Comparison of ENCODE assay signal across 8 cellular contexts in genomic region chr17:44014437-44015172, GRCh38. TPM values are rescaled to one million over a fixed set of nuclear protein-coding genes. Genes with fewer than 3 reads are reported as not detected.
DNase-seq lines count a peak whose midpoint lies in the region; ATAC-seq and TF ChIP-seq lines count a peak whose summit lies in the region.

TSS of gene TMEM101 (minus strand) at chr17:44014963. CDS start at chr17:44014952, 11 bp downstream.

- DNase-seq in COLO829 (ENCODE audit: low spot score) (peak; percentile 99), IMR-90 (peak; percentile 93), PC-9 (peak; percentile 76 to 82), erythroblast (lab: John Stamatoyannopoulos, UW) (peak; percentile 96 to 97), mucosa of gallbladder (ENCODE audit: low spot score) (peak; percentile 91)
- DNase-seq in activated T-cell treated with anti-CD3 and anti-CD28 coated beads, Interleukin-2, amount 50 U/mL, for 1 hour, result peak; percentile 86
- DNase-seq in stimulated activated CD8-positive, alpha-beta memory T cell treated with anti-CD3 and anti-CD28 coated beads, Interleukin-4, amount 100 ng/mL, for 24 hours (ENCODE audit: low read depth), result peak; percentile 71

- dilution Hi-C loops in IMR-90 (cut with HindIII; ENCODE audit: low sequenced_read_pairs, unreplicated experiment), result no loop called here

- H3K9ac ChIP-seq in IMR-90 (ENCODE audit: low read depth, low read length), result peak within 1 kb of the TSS; percentile 90

- H3K79me1 ChIP-seq in IMR-90 (ENCODE audit: low read depth in 1 of 2, low read length in 2 of 2), result peaks cover 9 to 42% of the 10 kb centered on the region in 2 experiments

- TF ChIP-seq POLR2A in IMR-90 (IDR thresholded peaks at IDR 0.05; ENCODE audit: low read depth, low read length), result peak; percentile 64
- TF ChIP-seq POLR2A in erythroblast (IDR thresholded peaks at IDR 0.05; ENCODE audit: low read length), result peak; percentile 72

- peak within 1 kb of the TSS; percentile 61; the same call in 1 of the 2 replicates for H2BK120ac ChIP-seq in IMR-90 (ENCODE audit: low read depth, low read length)

- H3K79me2 ChIP-seq in PC-9 (ENCODE audit: low read depth), result peaks cover 11% of the 10 kb centered on the region

- no peaks in the 10 kb centered on the region; the same call in 1 of the 2 replicates for H3K36me3 ChIP-seq in IMR-90 (ENCODE audit: control insufficient read depth, insufficient read depth, low read length)
- no peaks in the 10 kb centered on the region for H3K36me3 ChIP-seq in PC-9 (ENCODE audit: low read depth)

- no peak within 1 kb of the TSS for H2BK20ac ChIP-seq in IMR-90 (ENCODE audit: low read depth, low read length)

- peak within 1 kb of the TSS; percentile 9; the same call in 1 of the 3 replicates for H2BK15ac ChIP-seq in IMR-90 (ENCODE audit: low read depth, low read length)

- H3K9me3 ChIP-seq in IMR-90 (ENCODE audit: control insufficient read depth, insufficient read depth, low read length), result no peaks in the 10 kb centered on the region
- H3K9me3 ChIP-seq in PC-9 (ENCODE audit: insufficient read depth, low read depth), result no peaks in the 10 kb centered on the region

- no peaks in the 10 kb centered on the region for H4K20me1 ChIP-seq in IMR-90 (ENCODE audit: insufficient read depth, low read length)
- no peaks in the 10 kb centered on the region for H4K20me1 ChIP-seq in PC-9 (ENCODE audit: insufficient read depth)

- peaks cover 7% of the 10 kb centered on the region; the same call in 1 of the 2 replicates for H3F3A ChIP-seq in PC-9 (ENCODE audit: insufficient read depth, low read depth)

- ATAC-seq in GM21423 (IDR thresholded peaks at IDR 0.05; ENCODE audit: unreplicated experiment) (peak; percentile 89), IMR-90 (ENCODE audit: low read depth) (peak; percentile 87)

- no TSS peak for BruUV-seq in IMR-90 (replicated peaks; lab: Mats Ljungman, UMichigan)
- TSS peak; percentile 31 for BruUV-seq in PC-9 (replicated peaks; lab: Mats Ljungman, UMichigan)

- peaks cover 4% of the 10 kb centered on the region for H3K9me1 ChIP-seq in IMR-90 (ENCODE audit: insufficient read depth, low read length)

- intact Hi-C loops in IMR-90 (cut with micrococcal nuclease), result no loop called here
- intact Hi-C loops in PC-9 (cut with micrococcal nuclease; ENCODE audit: unreplicated experiment), result no loop called here

- H2AK5ac ChIP-seq in IMR-90 (ENCODE audit: low read depth, low read length), result peak within 1 kb of the TSS; percentile 92

- H3K14ac ChIP-seq in IMR-90 (replicated peaks; ENCODE audit: low read depth, low read length), result peak within 1 kb of the TSS; percentile 98

- peak within 1 kb of the TSS; percentile 94 for H3K4ac ChIP-seq in IMR-90 (ENCODE audit: low read depth, low read length)

- H3K4me2 ChIP-seq in IMR-90 (ENCODE audit: low read depth, low read length) (peak within 1 kb of the TSS; percentile 80), PC-9 (peak within 1 kb of the TSS; percentile 99)

- CTCF ChIA-PET in IMR-90 (lab: Yijun Ruan, JAX), result no interaction called here
- CTCF ChIA-PET in PC-9 (lab: Charles Lee), result no interaction called here

- no peak for TF ChIP-seq RAD21 in IMR-90 (IDR thresholded peaks at IDR 0.05; ENCODE audit: low read length)

- peak within 1 kb of the TSS; percentile 88 for H2BK5ac ChIP-seq in IMR-90 (ENCODE audit: low read depth, low read length, poor library complexity, severe bottlenecking)

- 0% methylated on average over 23 of the region's 43 CpGs; no CpG with 5 or more reads in 1 of the 2 experiments for WGBS in IMR-90 (ENCODE audit: extremely low coverage in 2 of 2, insufficient read length in 1 of 2), 2 experiments

- H3K56ac ChIP-seq in IMR-90 (ENCODE audit: extremely low read depth, insufficient read depth, low read length), result peak within 1 kb of the TSS; percentile 75

- TF ChIP-seq CTCF in IMR-90 (conservative IDR thresholded peaks at IDR 0.05; ENCODE audit: low read depth, low read length), result no peak
- TF ChIP-seq CTCF in PC-9 (conservative IDR thresholded peaks at IDR 0.05), result no peak

- H3K4me1 ChIP-seq in IMR-90 (ENCODE audit: control insufficient read depth, insufficient read depth, low read length), result peaks cover 13% of the 10 kb centered on the region; the same call in 1 of the 2 replicates
- no peaks in the 10 kb centered on the region; the same call in 1 of the 2 replicates for H3K4me1 ChIP-seq in PC-9 (replicated peaks; ENCODE audit: insufficient read depth)

- peak within 1 kb of the TSS; percentile 89 for H4K91ac ChIP-seq in IMR-90 (ENCODE audit: insufficient read depth, low read depth, low read length)

- no peaks in the 10 kb centered on the region for H3K27me3 ChIP-seq in IMR-90 (ENCODE audit: control insufficient read depth, insufficient read depth, low read length)
- no peaks in the 10 kb centered on the region for H3K27me3 ChIP-seq in PC-9 (ENCODE audit: insufficient read depth, low read depth)

- H2AFZ ChIP-seq in IMR-90 (replicated peaks; ENCODE audit: low read length, poor library complexity) (peak within 1 kb of the TSS; percentile 97), PC-9 (peak within 1 kb of the TSS; percentile 94)

- POLR2A ChIA-PET in IMR-90 (lab: Charles Lee; ENCODE audit: unreplicated experiment), result interaction anchor here (0.8 kb wide), 1 partner anchor 15 kb away, joined by 4 read pairs; no protein-coding TSS in a partner anchor
- POLR2A ChIA-PET in PC-9 (lab: Charles Lee; ENCODE audit: unreplicated experiment), result no interaction called here

- peak within 1 kb of the TSS; percentile 80 for H3K27ac ChIP-seq in IMR-90 (ENCODE audit: insufficient read depth, low read length)
- 0 out of 2 replicates have a peak within 1 kb of the TSS, but pooled peaks have one; percentile 29 for H3K27ac ChIP-seq in PC-9

- H2AK9ac ChIP-seq in IMR-90 (replicated peaks; ENCODE audit: low read depth, low read length, poor library complexity), result peak within 1 kb of the TSS; percentile 99

- peak within 1 kb of the TSS; percentile 89 for H3K23ac ChIP-seq in IMR-90 (ENCODE audit: low read depth, low read length)

- peak within 1 kb of the TSS; percentile 97 for H4K5ac ChIP-seq in IMR-90 (ENCODE audit: low read depth, low read length)

- H3K18ac ChIP-seq in IMR-90 (ENCODE audit: low read depth, low read length), result peak within 1 kb of the TSS; percentile 67

- H4K8ac ChIP-seq in IMR-90 (ENCODE audit: low read depth in 2 of 2, low read length in 2 of 2), result peak within 1 kb of the TSS; percentile 76 to 100

- H3K4me3 ChIP-seq in IMR-90 (ENCODE audit: insufficient read depth, low read depth, low read length), result peak within 1 kb of the TSS; percentile 73
- peak within 1 kb of the TSS; percentile 94 for H3K4me3 ChIP-seq in PC-9

- in situ Hi-C loops in IMR-90 (cut with MboI; ENCODE audit: low sequenced_read_pairs), result no loop called here

- H3K9me2 ChIP-seq in PC-9 (ENCODE audit: insufficient read depth), result no peaks in the 10 kb centered on the region

TF ChIP-seq in IMR-90, 13 proteins besides CTCF, POLR2A, EP300 and RAD21:
- TF ChIP-seq MAZ (IDR thresholded peaks at IDR 0.05; ENCODE audit: borderline replicate concordance, low read depth, low read length), result peak; percentile 70
- no peak for TF ChIP-seq NFE2L2 (IDR thresholded peaks at IDR 0.05; ENCODE audit: low read depth, low read length)
- TF ChIP-seq USF2 (IDR thresholded peaks at IDR 0.05; ENCODE audit: low read depth, low read length), result peak; percentile 21; the same call in 1 of the 2 replicates
- TF ChIP-seq RCOR1 (IDR thresholded peaks at IDR 0.05; ENCODE audit: insufficient replicate concordance, low read length), result no peak
- TF ChIP-seq MXI1 (IDR thresholded peaks at IDR 0.05; ENCODE audit: borderline replicate concordance, low read depth, low read length), result 0 out of 2 replicates have a peak, but pooled peaks have one; percentile 68
- TF ChIP-seq RFX5 (IDR thresholded peaks at IDR 0.05; ENCODE audit: low read depth, low read length), result 0 out of 2 replicates have a peak, but pooled peaks have one; percentile 32
- TF ChIP-seq CHD1 (IDR thresholded peaks at IDR 0.05; ENCODE audit: low read depth, low read length), result no peak
- TF ChIP-seq ELK1 (IDR thresholded peaks at IDR 0.05; ENCODE audit: borderline replicate concordance, low read depth, low read length), result no peak
- TF ChIP-seq BHLHE40 (IDR thresholded peaks at IDR 0.05; ENCODE audit: low read depth, low read length), result peak; percentile 38; the same call in 1 of the 2 replicates
- 0 out of 2 replicates have a peak, but pooled peaks have one; percentile 2 for TF ChIP-seq CEBPB (IDR thresholded peaks at IDR 0.05; ENCODE audit: low read depth, low read length)
- no peak for TF ChIP-seq MAFK (IDR thresholded peaks at IDR 0.05; ENCODE audit: low read depth, low read length)
- no peak for TF ChIP-seq FOS (IDR thresholded peaks at IDR 0.05; ENCODE audit: low read depth, low read length)
- peak; percentile 22 for TF ChIP-seq SMC3 (IDR thresholded peaks at IDR 0.05; ENCODE audit: low read depth, low read length)

RNA-seq across cellular contexts. Expression of gene TMEM101, which starts in this region (rescaled TPM):
- total RNA-seq in IMR-90 (2012; rRNA removed), result 36.6 and 42.5 TPM in 2 replicates
- polyA plus RNA-seq in IMR-90 (2012; rRNA removed), result 30.7 and 34.4 TPM in 2 replicates
- polyA plus RNA-seq in IMR-90 (2012; cell fraction: cytosol; rRNA removed), result 31.0 and 46.5 TPM in 2 replicates
- polyA plus RNA-seq in IMR-90 (2012; cell fraction: nucleus; rRNA removed; ENCODE audit: low replicate concordance), result 15.8 and 29.9 TPM in 2 replicates
- 33.5 and 42.6 TPM in 2 replicates for total RNA-seq in PC-9 (2021)
- total RNA-seq in mucosa of gallbladder, result 33.4 TPM

Comparison
In these comparisons a context has a peak if more than half of its experiments do, and no peak if none do; other contexts are left out.
1. Peak in every context shown above with its lines: DNase-seq, ATAC-seq, H3K4me3 ChIP-seq and H3K27ac ChIP-seq.